21 cellular contexts compared by ENCODE assay signal in the genomic region with DNA sequence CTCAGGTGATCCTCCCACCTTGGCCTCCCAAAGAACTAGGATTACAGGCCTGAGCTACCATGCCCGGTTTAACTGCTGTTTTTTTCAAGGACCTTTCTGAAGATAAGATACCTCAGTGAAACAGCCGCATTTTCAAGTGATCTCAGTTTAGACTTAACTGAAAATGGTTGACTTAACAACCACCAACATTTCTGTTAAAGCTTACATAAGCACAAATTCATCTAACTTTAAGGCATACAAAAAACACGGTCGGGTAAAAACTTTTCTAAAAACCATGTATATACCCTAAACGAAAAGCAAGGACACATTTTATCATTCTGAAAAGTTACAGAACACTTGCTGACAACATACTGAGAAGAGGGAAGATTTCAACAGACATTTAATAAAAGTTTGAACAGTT. TPM values are rescaled to one million over a fixed set of nuclear protein-coding genes. Genes with fewer than 3 reads are reported as not detected.
DNase-seq lines count a peak whose midpoint lies in the region; ATAC-seq, FAIRE-seq and TF ChIP-seq lines count a peak whose summit lies in the region.
"Had no signal": no experiment of that assay in that cellular context is flagged by ENCODE, and none has a peak within 500 bp of the region (broad histone marks: within the 10 kb centered on the region; RNA-seq: fewer than 3 reads in every experiment).

No MANE protein-coding gene starts in this region.

- WGBS in right cardiac atrium = 54% methylated on average over 5 of the region's 5 CpGs

- FAIRE-seq in frontal cortex (lab: Jason Lieb, UNC) = no peak
- FAIRE-seq: A204.1, D721Med, H1, RCC 7860 had no signal

- no peaks in the 10 kb centered on the region for H3K27me3 Mint-ChIP-seq in activated T-helper 17 cell treated with anti-CD3 and anti-CD28 coated beads, Interleukin-2, amount 50 U/mL, for 72 hours

- no peak overlapping the region for H3K4me3 Mint-ChIP-seq in activated T-helper 17 cell treated with anti-CD3 and anti-CD28 coated beads, Interleukin-2, amount 50 U/mL, for 72 hours
- H3K4me3 Mint-ChIP-seq: HFFc6 had no signal

- H3K27ac Mint-ChIP-seq in activated T-helper 17 cell treated with anti-CD3 and anti-CD28 coated beads, Interleukin-2, amount 50 U/mL, for 72 hours = peak overlapping the region; percentile 67
- H3K27ac Mint-ChIP-seq: HFFc6 had no signal

- ATAC-seq in activated T-helper 17 cell treated with anti-CD3 and anti-CD28 coated beads, Interleukin-2, amount 50 U/mL, for 72 hours (replicated peaks) = no peak
- ATAC-seq in right cardiac atrium = no peak
- ATAC-seq in HG02885 (IDR thresholded peaks at IDR 0.05; ENCODE audit: poor library complexity, unreplicated experiment) = no peak

- no peaks in the 10 kb centered on the region for H3K9me3 Mint-ChIP-seq in activated T-helper 17 cell treated with anti-CD3 and anti-CD28 coated beads, Interleukin-2, amount 50 U/mL, for 72 hours
- H3K9me3 Mint-ChIP-seq: HFFc6 had no signal

- H3K27ac ChIP-seq in cardiac muscle cell (peak overlapping the region; percentile 94), right cardiac atrium (ENCODE audit: low read length) (peak overlapping the region; percentile 68), skeletal muscle tissue (ENCODE audit: low read depth, low read length) (peak overlapping the region; percentile 84)
- H3K27ac ChIP-seq: C4-2B had no signal

- no peaks in the 10 kb centered on the region for H3K9me3 ChIP-seq in cardiac muscle cell (ENCODE audit: low read depth)
- no peaks in the 10 kb centered on the region for H3K9me3 ChIP-seq in right cardiac atrium (ENCODE audit: control insufficient read depth, low read length)
- H3K9me3 ChIP-seq in skeletal muscle tissue (ENCODE audit: control insufficient read depth in 3 of 3, low read length in 3 of 3) = no peaks in the 10 kb centered on the region

- H3K4me3 ChIP-seq in cardiac muscle cell (no peak overlapping the region), right cardiac atrium (ENCODE audit: low read length) (no peak overlapping the region), skeletal muscle tissue (ENCODE audit: low read length in 3 of 3) (no peak overlapping the region)

- no peak for TF ChIP-seq CTCF in cardiac muscle cell (IDR thresholded peaks at IDR 0.05; ENCODE audit: low read depth, low read length)

- DNase-seq in cardiac muscle cell (ENCODE audit: low read depth in 1 of 2, low spot score in 1 of 2) (no peak), cardiac septum (ENCODE audit: low spot score) (no peak), right cardiac atrium (no peak), frontal cortex (ENCODE audit: low spot score in 2 of 2) (no peak), hepatic stellate cell (ENCODE audit: low spot score) (no peak)
- DNase-seq: DMS79 treated with DMSO at 0.1 percent for 48 hours, GF-D8, HFFc6, Kasumi-1, NCI-H2029, NCI-H2171 treated with DMSO at 0.1 percent for 48 hours, NCI-H510A treated with DMSO at 0.1 percent for 48 hours, SIG-M5 had no signal

- H3K36me3 ChIP-seq in cardiac muscle cell (no peaks in the 10 kb centered on the region), skeletal muscle tissue (ENCODE audit: control insufficient read depth in 3 of 3, insufficient read depth in 3 of 3, low read length in 3 of 3) (no peaks in the 10 kb centered on the region)

- H3K27me3 ChIP-seq in cardiac muscle cell (no peaks in the 10 kb centered on the region), right cardiac atrium (ENCODE audit: control insufficient read depth, insufficient read depth) (no peaks in the 10 kb centered on the region), skeletal muscle tissue (ENCODE audit: control insufficient read depth in 3 of 3, insufficient read depth in 3 of 3, low read length in 3 of 3) (no peaks in the 10 kb centered on the region)

- H3K9ac ChIP-seq in skeletal muscle tissue (ENCODE audit: low read depth in 1 of 3, low read length in 3 of 3) = peak overlapping the region in 1 of 3 donors; percentile 33

- H3K4me1 ChIP-seq in cardiac muscle cell (ENCODE audit: low read depth) (peaks cover 23% of the 10 kb centered on the region), right cardiac atrium (ENCODE audit: control insufficient read depth, insufficient read depth, low read length) (peaks cover 2% of the 10 kb centered on the region), skeletal muscle tissue (ENCODE audit: control insufficient read depth in 3 of 3, insufficient read depth in 3 of 3, low read length in 3 of 3) (peaks cover 13 to 25% (median 15%) of the 10 kb centered on the region in 3 donors)

- intact Hi-C loops in cardiac septum (cut with DNase I) (loop anchor here (5.0 kb wide), 1 partner anchor 226 kb away; no protein-coding TSS in a partner anchor), right cardiac atrium (cut with DNase I) (no loop called here)

- peaks cover 9% of the 10 kb centered on the region for H3K4me1 Mint-ChIP-seq in activated T-helper 17 cell treated with anti-CD3 and anti-CD28 coated beads, Interleukin-2, amount 50 U/mL, for 72 hours

- H3K36me3 Mint-ChIP-seq in activated T-helper 17 cell treated with anti-CD3 and anti-CD28 coated beads, Interleukin-2, amount 50 U/mL, for 72 hours (ENCODE audit: low read depth) = peaks cover 45% of the 10 kb centered on the region

RNA-seq across cellular contexts. Expression of a gene that starts 22.9 kb away (rescaled TPM):
- total RNA-seq in cardiac muscle cell = 17.2 and 27.2 TPM in 2 replicates
- polyA plus RNA-seq in cardiac muscle cell = 29.3 and 32.6 TPM in 2 replicates
- 21.5 TPM for total RNA-seq in cardiac septum
- total RNA-seq in activated T-helper 17 cell treated with anti-CD3 and anti-CD28 coated beads, Interleukin-2, amount 50 U/mL, for 72 hours = 10 to 100 TPM; 45.7 to 57.0 TPM
- 10 to 100 TPM; 22.2 to 27.7 (median 26.6) TPM for total RNA-seq in right cardiac atrium
- 10.2 TPM for polyA plus RNA-seq in right cardiac atrium
- 121 TPM for total RNA-seq in skeletal muscle tissue
- 66.0 TPM for total RNA-seq in frontal cortex
